8 cellular contexts compared by ENCODE assay signal in the genomic region with DNA sequence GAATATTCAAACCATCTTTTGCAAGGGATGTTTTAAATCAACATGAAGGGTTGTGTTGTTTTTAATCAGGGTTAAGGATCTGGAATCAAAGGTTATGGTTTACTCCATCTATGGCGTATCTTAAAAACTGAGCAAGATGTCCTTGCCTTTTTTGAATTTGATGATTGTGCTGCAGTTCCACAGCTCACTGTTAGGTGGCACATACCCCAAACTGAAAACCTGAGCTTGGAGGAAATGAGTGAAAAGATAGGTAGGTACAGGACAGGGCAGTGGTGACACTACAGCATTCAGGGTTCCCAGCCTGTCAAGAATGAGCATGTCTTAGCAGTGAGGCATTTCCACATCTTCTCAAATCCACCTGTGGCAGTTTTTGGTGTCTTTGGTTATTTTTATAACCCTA. TPM values are rescaled to one million over a fixed set of nuclear protein-coding genes. Genes with fewer than 3 reads are reported as not detected.
DNase-seq lines count a peak whose midpoint lies in the region; ATAC-seq and TF ChIP-seq lines count a peak whose summit lies in the region.

No MANE protein-coding gene starts in this region.

- TF ChIP-seq CTCF in CD4-positive, alpha-beta T cell (IDR thresholded peaks at IDR 0.05) = peak; percentile 37
- peak; percentile 62 for TF ChIP-seq CTCF in GM12872 (IDR thresholded peaks at IDR 0.05; ENCODE audit: insufficient read depth, low read depth, low read length)
- peak; percentile 48 for TF ChIP-seq CTCF in LNCaP clone FGC (IDR thresholded peaks at IDR 0.05; ENCODE audit: control insufficient read depth, extremely low read depth, insufficient read depth)

- no peaks in the 10 kb centered on the region for H3K27me3 ChIP-seq in CD4-positive, alpha-beta T cell (ENCODE audit: control insufficient read depth, insufficient read depth, low read length)

- H3K27ac Mint-ChIP-seq in CD4-positive, alpha-beta T cell = peak overlapping the region; percentile 82
- peak overlapping the region; percentile 72 for H3K27ac Mint-ChIP-seq in activated naive CD8-positive, alpha-beta T cell treated with anti-CD3 and anti-CD28 coated beads, Interleukin-2, amount 10 ng/mL, durations not matched to agents 7 days and 5 days

- CTCF ChIA-PET in CD4-positive, alpha-beta T cell (lab: Charles Lee) = interaction anchor here (0.8 to 1.5 kb wide), 7 partner anchors 9 to 412 kb away, joined by 3 to 7 read pairs (median 3); partner anchors contain the start of genes EOLA1 and IDS

- no peak overlapping the region for H3K27ac ChIP-seq in CD4-positive, alpha-beta T cell (ENCODE audit: low read depth, low read length)

- no peak for DNase-seq in CD4-positive, alpha-beta T cell
- DNase-seq in LNCaP clone FGC (ENCODE audit: low read depth) = no peak
- no peak for DNase-seq in activated naive CD8-positive, alpha-beta T cell treated with anti-CD3 and anti-CD28 coated beads, Interleukin-2, amount 10 ng/mL, durations not matched to agents 7 days and 5 days
- DNase-seq in left colon = no peak
- DNase-seq in cortex of kidney (lab: John Stamatoyannopoulos, UW) = no peak
- DNase-seq in midbrain (lab: John Stamatoyannopoulos, UW) = no peak

- intact Hi-C loops in CD4-positive, alpha-beta T cell (cut with DNase I, micrococcal nuclease) = no loop called here
- intact Hi-C loops in left colon (cut with DNase I, micrococcal nuclease) = no loop called here

- no peaks in the 10 kb centered on the region for H3K27me3 Mint-ChIP-seq in CD4-positive, alpha-beta T cell
- no peaks in the 10 kb centered on the region for H3K27me3 Mint-ChIP-seq in activated naive CD8-positive, alpha-beta T cell treated with anti-CD3 and anti-CD28 coated beads, Interleukin-2, amount 10 ng/mL, durations not matched to agents 7 days and 5 days

- no peak overlapping the region for H3K4me3 ChIP-seq in LNCaP clone FGC (ENCODE audit: low read depth, low read length)

- ATAC-seq in CD4-positive, alpha-beta T cell (ENCODE audit: poor library complexity) = peak; percentile 25
- peak; percentile 16 for ATAC-seq in activated naive CD8-positive, alpha-beta T cell treated with anti-CD3 and anti-CD28 coated beads, Interleukin-2, amount 10 ng/mL, durations not matched to agents 7 days and 5 days (ENCODE audit: low read depth)
- ATAC-seq in left colon (peak; percentile 52), HG02840 (IDR thresholded peaks at IDR 0.05; ENCODE audit: low FRiP score, unreplicated experiment) (no peak)

- no peaks in the 10 kb centered on the region for H3K9me3 Mint-ChIP-seq in CD4-positive, alpha-beta T cell
- H3K9me3 Mint-ChIP-seq in activated naive CD8-positive, alpha-beta T cell treated with anti-CD3 and anti-CD28 coated beads, Interleukin-2, amount 10 ng/mL, durations not matched to agents 7 days and 5 days = no peaks in the 10 kb centered on the region

- H3K4me3 Mint-ChIP-seq in CD4-positive, alpha-beta T cell = peak overlapping the region; percentile 38
- no peak overlapping the region for H3K4me3 Mint-ChIP-seq in activated naive CD8-positive, alpha-beta T cell treated with anti-CD3 and anti-CD28 coated beads, Interleukin-2, amount 10 ng/mL, durations not matched to agents 7 days and 5 days

- peaks cover 5% of the 10 kb centered on the region for H3K36me3 Mint-ChIP-seq in CD4-positive, alpha-beta T cell (ENCODE audit: low read depth)
- H3K36me3 Mint-ChIP-seq in activated naive CD8-positive, alpha-beta T cell treated with anti-CD3 and anti-CD28 coated beads, Interleukin-2, amount 10 ng/mL, durations not matched to agents 7 days and 5 days = peaks cover 4% of the 10 kb centered on the region

- H3K4me1 Mint-ChIP-seq in CD4-positive, alpha-beta T cell (ENCODE audit: low read depth) = peaks cover 25% of the 10 kb centered on the region
- H3K4me1 Mint-ChIP-seq in activated naive CD8-positive, alpha-beta T cell treated with anti-CD3 and anti-CD28 coated beads, Interleukin-2, amount 10 ng/mL, durations not matched to agents 7 days and 5 days = peaks cover 6% of the 10 kb centered on the region

- POLR2A ChIA-PET in CD4-positive, alpha-beta T cell (lab: Charles Lee) = interaction anchor here (1.0 to 1.2 kb wide), 2 partner anchors 12 to 22 kb away, joined by 5 to 10 read pairs; partner anchors contain the start of genes EOLA1 and IDS
- POLR2A ChIA-PET in activated naive CD8-positive, alpha-beta T cell treated with anti-CD3 and anti-CD28 coated beads, Interleukin-2, amount 10 ng/mL, durations not matched to agents 7 days and 5 days (lab: Charles Lee) = interaction anchor here (0.6 to 1.0 kb wide), 2 partner anchors 13 to 15 kb away, joined by 3 to 5 read pairs; partner anchors contain the start of gene EOLA1

- no peaks in the 10 kb centered on the region for H3K9me3 ChIP-seq in CD4-positive, alpha-beta T cell (ENCODE audit: control insufficient read depth, low read length)

RNA-seq across cellular contexts. Expression of gene EOLA1, which starts 13.1 kb away (rescaled TPM):
- total RNA-seq in CD4-positive, alpha-beta T cell = 10 to 100 TPM; 63.1 to 68.5 TPM
- total RNA-seq in activated naive CD8-positive, alpha-beta T cell treated with anti-CD3 and anti-CD28 coated beads, Interleukin-2, amount 10 ng/mL, durations not matched to agents 7 days and 5 days = 10 to 100 TPM; 25.7 to 30.1 TPM
- 10 to 100 TPM; 37.2 to 37.8 TPM for total RNA-seq in left colon

RNA-seq across cellular contexts. Expression of gene HSFX3, which starts 22.0 kb away (rescaled TPM):
- not detected for total RNA-seq in CD4-positive, alpha-beta T cell
- not detected for total RNA-seq in activated naive CD8-positive, alpha-beta T cell treated with anti-CD3 and anti-CD28 coated beads, Interleukin-2, amount 10 ng/mL, durations not matched to agents 7 days and 5 days
- not detected for total RNA-seq in left colon

RNA-seq across cellular contexts. Expression of gene IDS, which starts 22.6 kb away (rescaled TPM):
- 100 to 1,000 TPM; 256 to 260 TPM for total RNA-seq in CD4-positive, alpha-beta T cell
- total RNA-seq in activated naive CD8-positive, alpha-beta T cell treated with anti-CD3 and anti-CD28 coated beads, Interleukin-2, amount 10 ng/mL, durations not matched to agents 7 days and 5 days = 100 to 1,000 TPM; 108 to 109 TPM
- total RNA-seq in left colon = 10 to 100 TPM; 28.8 to 58.5 TPM

RNA-seq across cellular contexts. Expression of gene MAGEA9B, which starts 59.6 kb away (rescaled TPM):
- total RNA-seq in CD4-positive, alpha-beta T cell = not detected
- total RNA-seq in activated naive CD8-positive, alpha-beta T cell treated with anti-CD3 and anti-CD28 coated beads, Interleukin-2, amount 10 ng/mL, durations not matched to agents 7 days and 5 days = not detected
- total RNA-seq in left colon = not detected
